ENCODE assay signal across 15 cellular contexts in the genomic region with DNA sequence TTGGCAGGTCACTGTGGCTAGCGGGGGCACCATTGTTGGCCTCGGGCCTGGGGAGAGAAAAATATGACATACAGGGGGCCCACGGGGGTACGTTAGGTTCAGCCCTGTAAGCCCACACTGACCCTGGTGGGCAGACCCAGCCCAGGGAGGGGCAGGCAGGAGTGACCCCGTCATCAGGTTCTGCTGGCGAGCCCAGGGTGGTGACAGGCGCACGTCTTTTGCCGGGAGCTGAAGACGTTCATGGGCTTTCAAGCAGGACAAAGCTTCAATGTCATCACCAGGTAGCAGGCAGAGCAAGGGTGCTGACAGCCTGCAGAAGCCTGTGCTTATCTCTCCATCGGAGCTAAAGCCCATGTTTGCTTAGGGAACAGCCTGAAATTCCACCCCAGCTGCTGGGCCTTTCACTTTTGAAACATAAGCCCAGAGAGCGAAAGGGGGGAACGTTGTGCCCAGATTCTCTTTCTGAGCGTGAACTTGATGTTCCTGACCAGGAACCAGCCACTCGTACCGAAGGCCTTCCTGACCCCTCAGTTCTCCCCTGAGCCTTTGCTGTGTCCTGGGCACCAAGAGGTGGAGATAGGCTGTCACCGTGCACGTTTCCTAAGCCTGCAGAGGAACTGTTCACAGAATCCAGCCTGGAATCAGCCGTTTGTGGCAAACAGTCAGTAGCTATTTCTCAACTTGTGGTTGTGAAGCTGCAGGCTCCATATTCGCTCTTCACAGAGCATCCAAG.
A peak's percentile ranks its signal among the peaks of the same experiment; 100 is the strongest.
DNase-seq lines count a peak whose midpoint lies in the region; ATAC-seq, FAIRE-seq and TF ChIP-seq lines count a peak whose summit lies in the region.
"Had no signal": no experiment of that assay in that cellular context is flagged by ENCODE, and none has a peak within 500 bp of the region (broad histone marks: within the 10 kb centered on the region; RNA-seq: fewer than 3 reads in every experiment).

No MANE protein-coding gene starts in this region.

- no peak for ATAC-seq in sciatic nerve
- ATAC-seq: activated T-cell treated with anti-CD3 and anti-CD28 coated beads, Interleukin-2, amount 50 U/mL, for 4 hours had no signal

- no peak for TF ChIP-seq POLR2A in H54 (IDR thresholded peaks at IDR 0.05; ENCODE audit: low read depth, low read length)
- no peak for TF ChIP-seq POLR2A in tibial nerve (IDR thresholded peaks at IDR 0.05)

- DNase-seq in DMS 273 (lab: John Stamatoyannopoulos, UW; ENCODE audit: unreplicated experiment) = peak; percentile 71
- peak; percentile 85 for DNase-seq in MV-4-11 (lab: John Stamatoyannopoulos, UW)
- DNase-seq in progenitor cell of endocrine pancreas (ENCODE audit: low spot score, unreplicated experiment) = no peak
- no peak for DNase-seq in H54 (ENCODE audit: insufficient read length, low spot score)
- DNase-seq in tibial nerve (ENCODE audit: low spot score in 2 of 2) = no peak
- DNase-seq in BE2C = no peak
- no peak for DNase-seq in sciatic nerve (ENCODE audit: low spot score)
- DNase-seq: activated CD4-positive, alpha-beta T cell treated with anti-CD3 and anti-CD28 coated beads for 48 hours; activated T-cell treated with anti-CD3 and anti-CD28 coated beads, Interleukin-2, amount 50 U/mL, for 4 hours; NCI-H1105 treated with DMSO at 0.1 percent for 48 hours; stimulated activated CD4-positive, alpha-beta T cell treated with anti-CD3 and anti-CD28 coated beads, Interleukin-4, amount 100 ng/mL, for 4 hours; stimulated activated naive CD4-positive, alpha-beta T cell had no signal

- no peaks in the 10 kb centered on the region for H3K9me3 ChIP-seq in tibial nerve
- no peaks in the 10 kb centered on the region for H3K9me3 ChIP-seq in BE2C

- TF ChIP-seq EP300 in tibial nerve (IDR thresholded peaks at IDR 0.05) = no peak

- H3K4me3 Mint-ChIP-seq in progenitor cell of endocrine pancreas (ENCODE audit: low read depth) = peak overlapping the region; percentile 7
- H3K4me3 Mint-ChIP-seq: activated T-cell treated with anti-CD3 and anti-CD28 coated beads, Interleukin-2, amount 50 U/mL, for 4 hours; B cell; dendritic cell treated with granulocyte-macrophage colony-stimulating factor and Interleukin-4, amounts not matched to agents 40 ng/mL and 50 ng/mL, for 4 days had no signal

- H3K27ac ChIP-seq in VCaP (peak overlapping the region; percentile 80), tibial nerve (no peak overlapping the region)

- H3K36me3 ChIP-seq in tibial nerve (no peaks in the 10 kb centered on the region), BE2C (no peaks in the 10 kb centered on the region)

- no peak for TF ChIP-seq CTCF in VCaP (conservative IDR thresholded peaks at IDR 0.05)
- TF ChIP-seq CTCF in progenitor cell of endocrine pancreas (IDR thresholded peaks at IDR 0.05; ENCODE audit: unreplicated experiment) = no peak
- TF ChIP-seq CTCF in tibial nerve (IDR thresholded peaks at IDR 0.05) = no peak
- no peak for TF ChIP-seq CTCF in BE2C (IDR thresholded peaks at IDR 0.05; ENCODE audit: low read depth, low read length)

- no peaks in the 10 kb centered on the region for H3K9me3 Mint-ChIP-seq in progenitor cell of endocrine pancreas (ENCODE audit: low read depth)
- H3K9me3 Mint-ChIP-seq: activated T-cell treated with anti-CD3 and anti-CD28 coated beads, Interleukin-2, amount 50 U/mL, for 4 hours had no signal

- H3K4me3 ChIP-seq in tibial nerve = no peak overlapping the region
- no peak overlapping the region for H3K4me3 ChIP-seq in BE2C (ENCODE audit: low read depth, low read length)

- H3K4me1 Mint-ChIP-seq in progenitor cell of endocrine pancreas (ENCODE audit: low read depth) = peaks cover 13% of the 10 kb centered on the region
- H3K4me1 Mint-ChIP-seq: B cell had no signal

- intact Hi-C loops in sciatic nerve (cut with DNase I) = no loop called here

- no peak for FAIRE-seq in H54 (lab: Jason Lieb, UNC)

- 84 to 87% methylated on average over 20 of the region's 20 CpGs for WGBS in tibial nerve, 2 donors

- no peaks in the 10 kb centered on the region for H3K27me3 Mint-ChIP-seq in progenitor cell of endocrine pancreas

- H3K27ac Mint-ChIP-seq in progenitor cell of endocrine pancreas = peak overlapping the region; percentile 64
- H3K27ac Mint-ChIP-seq: B cell; dendritic cell treated with granulocyte-macrophage colony-stimulating factor and Interleukin-4, amounts not matched to agents 40 ng/mL and 50 ng/mL, for 4 days had no signal

- H3K27me3 ChIP-seq in tibial nerve (no peaks in the 10 kb centered on the region), BE2C (no peaks in the 10 kb centered on the region)

- H3K4me1 ChIP-seq in tibial nerve (peaks cover 0 to 7% (median 0%) of the 10 kb centered on the region in 4 donors), BE2C (peaks cover 29% of the 10 kb centered on the region)

- peaks cover 7% of the 10 kb centered on the region for H3K36me3 Mint-ChIP-seq in progenitor cell of endocrine pancreas (ENCODE audit: insufficient read depth)

Comparison
In these comparisons a context has a peak if more than half of its experiments do, and no peak if none do; other contexts are left out.
1. DNase-seq: peak in DMS 273 (single experiment) and MV-4-11 (single experiment); none in progenitor cell of endocrine pancreas (single experiment), H54 (single experiment), tibial nerve (0 of 2), BE2C (single experiment) and sciatic nerve (single experiment).